10 cellular contexts compared by ENCODE assay signal in genomic region chr18:47160256-47160655, GRCh38.
"Had no signal": no experiment of that assay in that cellular context is flagged by ENCODE, and none has a peak within 500 bp of the region (broad histone marks: within the 10 kb centered on the region; RNA-seq: fewer than 3 reads in every experiment).

No MANE protein-coding gene starts in this region.

- H3K27ac ChIP-seq: HL-60, KMS-11 had no signal

- H3K4me3 ChIP-seq: HAP-1 had no signal

- FAIRE-seq: HepG2 had no signal

- H3K9ac ChIP-seq: KMS-11 had no signal

- DNase-seq: GOT3, H7, HFFc6, KBM-7 had no signal

- H3K4me2 ChIP-seq: KMS-11 had no signal

- H3K9me3 Mint-ChIP-seq: HFFc6, IgD-negative memory B cell had no signal

- H3K27me3 Mint-ChIP-seq: IgD-negative memory B cell had no signal

- H3K4me1 ChIP-seq: HAP-1 had no signal

- ATAC-seq: HCT116, HepG2 had no signal

- H3K27ac Mint-ChIP-seq: HFFc6, IgD-negative memory B cell had no signal

- H3K9me3 ChIP-seq: HAP-1 had no signal

- H3K4me3 Mint-ChIP-seq: HFFc6, IgD-negative memory B cell had no signal
